ENCODE assay signal across 22 cellular contexts in the genomic region with DNA sequence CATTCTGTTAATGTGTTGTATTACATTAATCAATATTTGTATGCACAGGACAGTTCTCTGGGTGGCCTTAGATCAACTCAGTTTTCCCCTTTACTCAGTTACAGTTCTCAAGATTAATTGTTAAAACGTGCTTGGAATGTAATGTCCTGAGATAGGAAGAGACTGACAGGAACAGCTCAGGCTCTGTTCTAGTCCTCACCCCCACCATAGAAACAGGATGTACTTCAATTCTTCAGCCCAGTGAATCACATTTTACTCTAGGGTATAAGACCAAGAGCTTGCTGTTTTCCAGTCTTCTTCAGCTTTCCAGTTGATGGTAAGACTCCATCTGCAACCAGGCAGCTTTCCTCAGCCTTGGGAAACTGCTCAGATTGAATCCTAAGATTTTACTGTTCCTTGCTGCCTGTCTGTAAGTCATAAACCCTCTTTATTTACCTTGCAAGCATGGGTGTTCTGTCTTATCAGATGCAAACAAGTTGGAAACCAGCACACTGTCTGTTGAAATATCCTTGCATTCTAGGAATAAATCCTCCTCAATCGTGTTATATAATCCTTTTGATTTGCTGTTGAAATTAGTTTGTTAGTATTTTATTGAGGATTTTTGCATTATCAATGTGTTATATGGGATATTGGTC.
DNase-seq lines count a peak whose midpoint lies in the region; ATAC-seq, FAIRE-seq and TF ChIP-seq lines count a peak whose summit lies in the region.
"Had no signal": no experiment of that assay in that cellular context is flagged by ENCODE, and none has a peak within 500 bp of the region (broad histone marks: within the 10 kb centered on the region; RNA-seq: fewer than 3 reads in every experiment).

No MANE protein-coding gene starts in this region.

- DNase-seq in HEK293T (ENCODE audit: extremely low spot score), result no peak
- DNase-seq in PC-9, result no peak
- DNase-seq in left colon, result no peak
- peak; percentile 5 for DNase-seq in small intestine
- no peak for DNase-seq in stimulated activated CD4-positive, alpha-beta T cell treated with anti-CD3 and anti-CD28 coated beads, Interleukin-12 subunit alpha, Interleukin-12 subunit beta, amount 100 ng/mL, for 4 hours
- no peak for DNase-seq in urothelium cell line (ENCODE audit: low spot score)
- no peak for DNase-seq in NCI-H226
- DNase-seq: CD4-positive, alpha-beta T cell; COR-L47; DMS79 treated with DMSO at 0.1 percent for 48 hours; HCEC 1CT; KG1; MV-4-11; NCI-H1694; NCI-H2081; NCI-H2171; NCI-H446; NCI-H526; OCI-M1; Right ventricle myocardium superior had no signal

- 15 to 48% (median 33%) methylated on average over 2 of the region's 2 CpGs for WGBS in small intestine, 3 donors

- H3K9me3 ChIP-seq in PC-9 (ENCODE audit: insufficient read depth, low read depth) (no peaks in the 10 kb centered on the region), small intestine (ENCODE audit: control insufficient read depth, low read depth) (no peaks in the 10 kb centered on the region)
- H3K9me3 ChIP-seq: BLaER1 had no signal

- no peaks in the 10 kb centered on the region for H3F3A ChIP-seq in PC-9 (ENCODE audit: insufficient read depth, low read depth)

- CTCF ChIA-PET in HEK293T (lab: Yijun Ruan, JAX), result no interaction called here
- CTCF ChIA-PET in PC-9 (lab: Charles Lee), result no interaction called here

- no peaks in the 10 kb centered on the region for H3K36me3 ChIP-seq in PC-9 (ENCODE audit: low read depth)
- H3K36me3 ChIP-seq in small intestine (ENCODE audit: control insufficient read depth in 2 of 2, insufficient read depth in 2 of 2, low read length in 2 of 2), result no peaks in the 10 kb centered on the region
- H3K36me3 ChIP-seq: BLaER1 had no signal

- 0 out of 2 replicates have a peak overlapping the region, but pooled peaks have one; percentile 12 for H2AFZ ChIP-seq in PC-9

- H4K20me1 ChIP-seq in PC-9 (ENCODE audit: insufficient read depth), result no peaks in the 10 kb centered on the region
- H4K20me1 ChIP-seq: BLaER1 had no signal

- ATAC-seq in left colon, result peak; percentile 100
- ATAC-seq: GM12878 had no signal

- no peak for TF ChIP-seq CTCF in PC-9 (conservative IDR thresholded peaks at IDR 0.05)

- intact Hi-C loops in PC-9 (cut with micrococcal nuclease; ENCODE audit: unreplicated experiment) (no loop called here), left colon (cut with DNase I, micrococcal nuclease) (no loop called here)

- H3K79me2 ChIP-seq in PC-9 (ENCODE audit: low read depth), result no peaks in the 10 kb centered on the region

- H3K4me2 ChIP-seq in PC-9, result no peak overlapping the region
- H3K4me2 ChIP-seq: BLaER1 had no signal

- POLR2A ChIA-PET in HEK293T (lab: Yijun Ruan, JAX), result no interaction called here
- POLR2A ChIA-PET in PC-9 (lab: Charles Lee; ENCODE audit: unreplicated experiment), result no interaction called here

- H3K9me2 ChIP-seq in PC-9 (ENCODE audit: insufficient read depth), result no peaks in the 10 kb centered on the region

- no TSS peak for BruUV-seq in PC-9 (replicated peaks; lab: Mats Ljungman, UMichigan)

- H3K4me1 ChIP-seq in PC-9 (replicated peaks; ENCODE audit: insufficient read depth) (no peaks in the 10 kb centered on the region), small intestine (ENCODE audit: control insufficient read depth in 2 of 2, insufficient read depth in 1 of 2, low read depth in 1 of 2, low read length in 1 of 2) (no peaks in the 10 kb centered on the region)
- H3K4me1 ChIP-seq: BLaER1 had no signal

- H3K27me3 ChIP-seq in PC-9 (ENCODE audit: insufficient read depth, low read depth) (no peaks in the 10 kb centered on the region), small intestine (ENCODE audit: control insufficient read depth in 2 of 2, insufficient read depth in 2 of 2, low read length in 2 of 2) (no peaks in the 10 kb centered on the region)
- H3K27me3 ChIP-seq: BLaER1 had no signal

- H3K27ac ChIP-seq in PC-9 (no peak overlapping the region), small intestine (ENCODE audit: low read depth in 1 of 2, low read length in 1 of 2) (no peak overlapping the region)
- H3K27ac ChIP-seq: BLaER1 had no signal

- FAIRE-seq in small intestine (lab: Jason Lieb, UNC) (no peak), urothelium cell line (lab: Jason Lieb, UNC) (no peak)
- FAIRE-seq: GM12878 had no signal

- H3K4me3 ChIP-seq in PC-9, result no peak overlapping the region
- H3K4me3 ChIP-seq in small intestine (ENCODE audit: low read depth in 1 of 2, low read length in 2 of 2), result no peak overlapping the region
- H3K4me3 ChIP-seq: BLaER1, GM12878 had no signal

TF ChIP-seq in HEK293T, 16 proteins besides CTCF, POLR2A, EP300 and RAD21:
- TF ChIP-seq LEF1 (IDR thresholded peaks at IDR 0.05; ENCODE audit: borderline replicate concordance) (no peak), ARNT (IDR thresholded peaks at IDR 0.05) (peak; percentile 69), BHLHE40 (IDR thresholded peaks at IDR 0.05; ENCODE audit: borderline replicate concordance) (no peak), ELF4 (IDR thresholded peaks at IDR 0.05) (no peak), ZNF384 (IDR thresholded peaks at IDR 0.05) (no peak), CTBP1 (IDR thresholded peaks at IDR 0.05; ENCODE audit: borderline replicate concordance) (no peak), HDGF (IDR thresholded peaks at IDR 0.05; ENCODE audit: borderline replicate concordance) (no peak), PKNOX1 (IDR thresholded peaks at IDR 0.05) (peak; percentile 45), FOXM1 (IDR thresholded peaks at IDR 0.05; ENCODE audit: borderline replicate concordance) (no peak), FOXA1 (IDR thresholded peaks at IDR 0.05) (no peak), L3MBTL2 (conservative IDR thresholded peaks at IDR 0.05) (no peak)
